Comparison of ENCODE assay signal across 1 cellular context in the genomic region with DNA sequence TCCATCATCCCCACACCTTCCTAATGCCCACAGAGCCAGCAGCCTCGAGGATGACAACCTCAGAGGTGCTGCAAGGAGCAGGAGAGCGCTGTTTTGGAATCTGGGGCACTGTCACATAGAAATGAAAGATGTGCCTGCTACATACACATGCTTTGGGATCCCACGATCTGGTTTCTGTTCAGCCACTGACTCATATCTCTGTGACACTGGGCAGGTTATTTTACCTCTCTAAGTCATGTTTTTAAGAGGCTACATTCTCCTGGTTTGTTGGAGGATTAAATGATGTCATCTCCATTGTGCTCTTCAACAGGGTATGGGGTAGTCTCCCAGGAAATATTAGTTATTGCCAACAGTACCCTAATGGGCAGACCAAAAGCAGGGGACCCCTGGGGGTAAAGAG.
TF ChIP-seq lines count a peak whose summit lies in the region.

No MANE protein-coding gene starts in this region.

TF ChIP-seq in H1, 55 proteins besides CTCF, POLR2A, EP300 and RAD21 (continued from another document):
- TF ChIP-seq NANOG (IDR thresholded peaks at IDR 0.05; ENCODE audit: insufficient read depth, low read depth, low read length, poor library complexity, severe bottlenecking) (no peak), FOSL1 (IDR thresholded peaks at IDR 0.05; ENCODE audit: insufficient read depth, low read depth, low read length) (no peak), ASH2L (IDR thresholded peaks at IDR 0.05; ENCODE audit: low read length) (no peak), TBP (IDR thresholded peaks at IDR 0.05; ENCODE audit: low read depth, low read length) (no peak), SRF (IDR thresholded peaks at IDR 0.05; ENCODE audit: low read depth, low read length) (no peak), TCF12 (IDR thresholded peaks at IDR 0.05; ENCODE audit: low read depth, low read length) (no peak), CEBPB (IDR thresholded peaks at IDR 0.05; ENCODE audit: low read depth, low read length) (no peak), MAFK (IDR thresholded peaks at IDR 0.05; ENCODE audit: low read depth, low read length) (no peak), TAF1 (IDR thresholded peaks at IDR 0.05; ENCODE audit: low read depth, low read length) (no peak), KDM4A (IDR thresholded peaks at IDR 0.05; ENCODE audit: low read depth, low read length, severe bottlenecking) (no peak), SUZ12 (IDR thresholded peaks at IDR 0.05; ENCODE audit: low read length) (no peak), NRF1 (IDR thresholded peaks at IDR 0.05; ENCODE audit: low read depth, low read length) (no peak), RXRA (IDR thresholded peaks at IDR 0.05; ENCODE audit: insufficient read depth, low read depth, low read length) (no peak), JUN (IDR thresholded peaks at IDR 0.05; ENCODE audit: low read depth, low read length) (no peak), EZH2 (IDR thresholded peaks at IDR 0.05; ENCODE audit: low read depth, low read length, severe bottlenecking) (no peak), HDAC6 (IDR thresholded peaks at IDR 0.05; ENCODE audit: low read depth, low read length) (no peak)
